14 cellular contexts compared by ENCODE assay signal in genomic region chr6:49980898-49981297, GRCh38. TPM values are rescaled to one million over a fixed set of nuclear protein-coding genes. Genes with fewer than 3 reads are reported as not detected.
DNase-seq lines count a peak whose midpoint lies in the region; ATAC-seq, FAIRE-seq and TF ChIP-seq lines count a peak whose summit lies in the region.
"Had no signal": no experiment of that assay in that cellular context is flagged by ENCODE, and none has a peak within 500 bp of the region (broad histone marks: within the 10 kb centered on the region; RNA-seq: fewer than 3 reads in every experiment).

No MANE protein-coding gene starts in this region.

- no TSS peak for BruUV-seq in K562 (replicated peaks; lab: Mats Ljungman, UMichigan)

- no peaks in the 10 kb centered on the region for H3K36me3 ChIP-seq in K562 (ENCODE audit: control insufficient read depth, insufficient read depth, low read length)
- H3K36me3 ChIP-seq: prostate gland, upper lobe of left lung had no signal

- WGBS in K562 (ENCODE audit: insufficient coverage, low coverage, missing lambda C conversion rate) = 5% methylated on average over 1 of the region's 1 CpG

- in situ Hi-C loops in K562 (cut with MboI) (no loop called here), ACHN (cut with HindIII; ENCODE audit: low pct_ligation_motif_present, low pct_unique_long_range_greater_than_20kb, low sequenced_read_pairs) (no loop called here)

- H3K27me3 ChIP-seq in K562 (ENCODE audit: control insufficient read depth in 2 of 2, insufficient read depth in 2 of 2, low read length in 2 of 2) = no peaks in the 10 kb centered on the region
- H3K27me3 ChIP-seq: upper lobe of left lung had no signal

- TF ChIP-seq RAD21 in K562 (CRISPR knock-in tag; conservative IDR thresholded peaks at IDR 0.05 in 1 of 2, IDR thresholded peaks at IDR 0.05 in 1 of 2) = no peak

- H2AFZ ChIP-seq in K562 (ENCODE audit: low read depth, low read length) = no peak overlapping the region

- peak; percentile 50 for DNase-seq in GM12865 (ENCODE audit: low read depth)
- DNase-seq in K562 (ENCODE audit: extremely low read depth in 1 of 4, low spot score in 3 of 4) = peak in 1 of 4 experiments; percentile 23
- DNase-seq in hepatic stellate cell (ENCODE audit: low spot score) = no peak
- no peak for DNase-seq in natural killer cell
- no peak for DNase-seq in ACHN
- DNase-seq: CD8-positive, alpha-beta T cell; NCI-H2227 treated with DMSO at 0.1 percent for 48 hours; upper lobe of left lung had no signal

- no peaks in the 10 kb centered on the region; a peak in 1 of 5 replicates for H3K4me1 ChIP-seq in K562 (replicated peaks in 1 of 2; ENCODE audit: control insufficient read depth in 2 of 2, insufficient read depth in 2 of 2, low read length in 2 of 2)
- H3K4me1 ChIP-seq: prostate gland, upper lobe of left lung had no signal

- no peak overlapping the region for H3K4me2 ChIP-seq in K562 (ENCODE audit: insufficient read depth, low read length)

- H3K4me3 ChIP-seq in GM12865 (ENCODE audit: low read depth, low read length) = no peak overlapping the region
- no peak overlapping the region for H3K4me3 ChIP-seq in K562
- H3K4me3 ChIP-seq: prostate gland, upper lobe of left lung had no signal

- CTCF ChIA-PET in K562 (lab: Yijun Ruan, JAX; ENCODE audit: low intra/inter-chr PET ratio) = no interaction called here

- no peak overlapping the region for H3K9ac ChIP-seq in K562 (ENCODE audit: insufficient read depth in 1 of 2, low read depth in 2 of 2, low read length in 2 of 2)

- no peak for TF ChIP-seq POLR2A in K562 (conservative IDR thresholded peaks at IDR 0.05)

- H3K9me3 ChIP-seq in K562 (replicated peaks; ENCODE audit: control insufficient read depth, insufficient read depth, low read depth, low read length) = no peaks in the 10 kb centered on the region
- H3K9me3 ChIP-seq: prostate gland, upper lobe of left lung had no signal

- POLR2A ChIA-PET in K562 (lab: Yijun Ruan, JAX) = no interaction called here

- no peaks in the 10 kb centered on the region for H3K27me3 Mint-ChIP-seq in natural killer cell (ENCODE audit: low read depth in 2 of 2)
- H3K27me3 Mint-ChIP-seq: brain had no signal

- no peak overlapping the region for H3K27ac ChIP-seq in K562 (ENCODE audit: extremely low read depth, low read depth, low read length)
- H3K27ac ChIP-seq: prostate gland, upper lobe of left lung had no signal

- H3K79me2 ChIP-seq in K562 (ENCODE audit: control insufficient read depth, insufficient read depth, low read length) = no peaks in the 10 kb centered on the region

- intact Hi-C loops in K562 (cut with micrococcal nuclease) = no loop called here
- intact Hi-C loops in natural killer cell (cut with micrococcal nuclease) = no loop called here

- TF ChIP-seq CTCF in GM12865 (IDR thresholded peaks at IDR 0.05; ENCODE audit: insufficient read depth, low read depth, low read length, missing control alignments) (no peak), K562 (IDR thresholded peaks at IDR 0.05 in 2 of 3, conservative IDR thresholded peaks at IDR 0.05 in 1 of 3; ENCODE audit: insufficient read depth in 2 of 3, low read depth in 1 of 3, low read length in 3 of 3) (no peak), natural killer cell (IDR thresholded peaks at IDR 0.05) (no peak)

- FAIRE-seq in K562 (lab: Jason Lieb, UNC) = no peak

- H3K9me1 ChIP-seq in K562 (ENCODE audit: control insufficient read depth, insufficient read depth, low read length) = no peaks in the 10 kb centered on the region

- peak; percentile 40 for ATAC-seq in GM21390 (IDR thresholded peaks at IDR 0.05; ENCODE audit: unreplicated experiment)
- peak; percentile 46 for ATAC-seq in HG03354 (IDR thresholded peaks at IDR 0.05; ENCODE audit: poor library complexity, severe bottlenecking, unreplicated experiment)
- ATAC-seq in K562 = no peak
- ATAC-seq in natural killer cell = no peak
- no peak for ATAC-seq in GM19397 (IDR thresholded peaks at IDR 0.05; ENCODE audit: unreplicated experiment)
- ATAC-seq: CD8-positive, alpha-beta T cell had no signal

- H3K4me1 Mint-ChIP-seq in natural killer cell = peaks cover 0 to 3% of the 10 kb centered on the region in 2 donors
- H3K4me1 Mint-ChIP-seq: brain had no signal

- TF ChIP-seq EP300 in K562 (IDR thresholded peaks at IDR 0.05; ENCODE audit: low read length) = no peak

- H3K9me3 Mint-ChIP-seq in natural killer cell = peaks cover 9% of the 10 kb centered on the region in 2 donors
- H3K9me3 Mint-ChIP-seq: brain had no signal

- H3K36me3 Mint-ChIP-seq in natural killer cell = no peaks in the 10 kb centered on the region
- H3K36me3 Mint-ChIP-seq: brain; CD8-positive, alpha-beta T cell had no signal

- no peaks in the 10 kb centered on the region for H4K20me1 ChIP-seq in K562 (replicated peaks; ENCODE audit: control insufficient read depth, insufficient read depth, low read length)

- H3K4me3 Mint-ChIP-seq in natural killer cell = no peak overlapping the region
- H3K4me3 Mint-ChIP-seq: brain; CD8-positive, alpha-beta T cell had no signal

- no peak overlapping the region for H3K27ac Mint-ChIP-seq in natural killer cell
- H3K27ac Mint-ChIP-seq: brain; CD8-positive, alpha-beta T cell had no signal

TF ChIP-seq in K562, 482 proteins besides CTCF, POLR2A, EP300 and RAD21 (continues in another document):
- TF ChIP-seq, protein P1, sequence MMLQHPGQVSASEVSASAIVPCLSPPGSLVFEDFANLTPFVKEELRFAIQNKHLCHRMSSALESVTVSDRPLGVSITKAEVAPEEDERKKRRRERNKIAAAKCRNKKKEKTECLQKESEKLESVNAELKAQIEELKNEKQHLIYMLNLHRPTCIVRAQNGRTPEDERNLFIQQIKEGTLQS (IDR thresholded peaks at IDR 0.05) = peak; percentile 56
- TF ChIP-seq, protein P1 (CRISPR knock-in tag; conservative IDR thresholded peaks at IDR 0.05) = no peak
- peak; percentile 94 for TF ChIP-seq ZNF316 (IDR thresholded peaks at IDR 0.05)

RNA-seq across cellular contexts. Expression of gene DEFB113, which starts 11.5 kb away (rescaled TPM):
- not detected in 2 replicates for total RNA-seq in K562 (2011; cell fraction: chromatin; rRNA removed; ENCODE audit: low replicate concordance)
- not detected in 2 replicates for total RNA-seq in K562 (2011; cell fraction: nucleolus; rRNA removed)
- total RNA-seq in K562 (2011; cell fraction: nucleoplasm; rRNA removed) = not detected in 2 replicates
- not detected in 2 replicates for total RNA-seq in K562 (2014; rRNA removed)
- total RNA-seq in K562 (2014; rRNA removed; fragmentation: Illumina TruSeq; extraction: Trizol) = not detected in 2 replicates
- not detected in 2 replicates for total RNA-seq in K562 (2015; rRNA removed; fragmentation: Illumina TruSeq; extraction: Trizol)
- total RNA-seq in K562 (2021) = not detected in 2 replicates
- polyA plus RNA-seq in K562 (2011; rRNA removed) = not detected in 2 replicates
- polyA plus RNA-seq in K562 (2011; cell fraction: cytosol; rRNA removed) = not detected in 2 replicates
- polyA plus RNA-seq in K562 (2011; cell fraction: nucleus; rRNA removed) = not detected in 2 replicates
- not detected in 2 replicates for polyA plus RNA-seq in K562 (2012)
- not detected in 2 replicates for polyA plus RNA-seq in K562 (2014; fragmentation: Illumina TruSeq; extraction: Trizol)
- polyA plus RNA-seq in K562 (2014; fragmentation: Nextera tagmentation; extraction: Ambion mirVana) = not detected
- not detected in 2 replicates for polyA plus RNA-seq in K562 (2014; rRNA removed)
- not detected in 2 replicates for polyA minus RNA-seq in K562 (2011; rRNA and poly(A)+ RNA removed)
- not detected in 2 replicates for polyA minus RNA-seq in K562 (2011; cell fraction: cytosol; rRNA and poly(A)+ RNA removed)
- not detected in 2 replicates for polyA minus RNA-seq in K562 (2011; cell fraction: nucleus; rRNA and poly(A)+ RNA removed)
- not detected for total RNA-seq in natural killer cell
- total RNA-seq: CD8-positive, alpha-beta T cell; liver; prostate gland; upper lobe of left lung had no signal
- polyA plus RNA-seq: liver had no signal

RNA-seq across cellular contexts. Expression of gene DEFB114, which starts 16.9 kb away (rescaled TPM):
- total RNA-seq in K562 (2011; cell fraction: chromatin; rRNA removed; ENCODE audit: low replicate concordance) = not detected in 2 replicates
- not detected in 2 replicates for total RNA-seq in K562 (2011; cell fraction: nucleolus; rRNA removed)
- total RNA-seq in K562 (2011; cell fraction: nucleoplasm; rRNA removed) = not detected in 2 replicates
- not detected in 2 replicates for total RNA-seq in K562 (2014; rRNA removed)
- total RNA-seq in K562 (2014; rRNA removed; fragmentation: Illumina TruSeq; extraction: Trizol) = not detected in 2 replicates
- not detected in 2 replicates for total RNA-seq in K562 (2015; rRNA removed; fragmentation: Illumina TruSeq; extraction: Trizol)
- not detected in 2 replicates for total RNA-seq in K562 (2021)
- polyA plus RNA-seq in K562 (2011; rRNA removed) = not detected in 2 replicates
- polyA plus RNA-seq in K562 (2011; cell fraction: cytosol; rRNA removed) = not detected in 2 replicates
- not detected in 2 replicates for polyA plus RNA-seq in K562 (2011; cell fraction: nucleus; rRNA removed)
- polyA plus RNA-seq in K562 (2012) = not detected in 2 replicates
- not detected in 2 replicates for polyA plus RNA-seq in K562 (2014; fragmentation: Illumina TruSeq; extraction: Trizol)
- not detected for polyA plus RNA-seq in K562 (2014; fragmentation: Nextera tagmentation; extraction: Ambion mirVana)
- polyA plus RNA-seq in K562 (2014; rRNA removed) = not detected in 2 replicates
- not detected in 2 replicates for polyA minus RNA-seq in K562 (2011; rRNA and poly(A)+ RNA removed)
- not detected in 2 replicates for polyA minus RNA-seq in K562 (2011; cell fraction: cytosol; rRNA and poly(A)+ RNA removed)
- polyA minus RNA-seq in K562 (2011; cell fraction: nucleus; rRNA and poly(A)+ RNA removed) = not detected in 2 replicates
- not detected for total RNA-seq in natural killer cell
- total RNA-seq: CD8-positive, alpha-beta T cell; liver; prostate gland; upper lobe of left lung had no signal
- polyA plus RNA-seq: liver had no signal

RNA-seq across cellular contexts. Expression of gene DEFB110, which starts 40.9 kb away (rescaled TPM):
- total RNA-seq in K562 (2011; cell fraction: chromatin; rRNA removed; ENCODE audit: low replicate concordance) = not detected in 2 replicates
- total RNA-seq in K562 (2011; cell fraction: nucleolus; rRNA removed) = not detected in 2 replicates
- not detected in 2 replicates for total RNA-seq in K562 (2011; cell fraction: nucleoplasm; rRNA removed)
- total RNA-seq in K562 (2014; rRNA removed) (not detected in 2 replicates), K562 (2014; rRNA removed; fragmentation: Illumina TruSeq; extraction: Trizol) (not detected in 2 replicates), K562 (2015; rRNA removed; fragmentation: Illumina TruSeq; extraction: Trizol) (not detected in 2 replicates), K562 (2021) (not detected in 2 replicates), natural killer cell (not detected)
- polyA plus RNA-seq in K562 (2011; rRNA removed) (not detected in 2 replicates), K562 (2014; fragmentation: Illumina TruSeq; extraction: Trizol) (not detected in 2 replicates), K562 (2014; fragmentation: Nextera tagmentation; extraction: Ambion mirVana) (not detected), K562 (2014; rRNA removed) (not detected in 2 replicates)
- not detected in 2 replicates for polyA plus RNA-seq in K562 (2011; cell fraction: cytosol; rRNA removed)
- polyA plus RNA-seq in K562 (2011; cell fraction: nucleus; rRNA removed) = not detected in 2 replicates
- not detected in 2 replicates for polyA plus RNA-seq in K562 (2012)
- not detected in 2 replicates for polyA minus RNA-seq in K562 (2011; rRNA and poly(A)+ RNA removed)
- not detected in 2 replicates for polyA minus RNA-seq in K562 (2011; cell fraction: cytosol; rRNA and poly(A)+ RNA removed)
- not detected in 2 replicates for polyA minus RNA-seq in K562 (2011; cell fraction: nucleus; rRNA and poly(A)+ RNA removed)
- total RNA-seq: CD8-positive, alpha-beta T cell; liver; prostate gland; upper lobe of left lung had no signal
- polyA plus RNA-seq: liver had no signal

Comparison
In these comparisons a context has a peak if more than half of its experiments do, and no peak if none do; other contexts are left out.
1. ATAC-seq: peak in GM21390 (single experiment) and HG03354 (single experiment); none in K562 (single experiment), natural killer cell (0 of 3) and GM19397 (single experiment).